In genomic region chr16:29809850-29810698, GRCh38 we compare ENCODE assay signal across 8 cellular contexts. TPM values are rescaled to one million over a fixed set of nuclear protein-coding genes. Genes with fewer than 3 reads are reported as not detected.
DNase-seq lines count a peak whose midpoint lies in the region; ATAC-seq, FAIRE-seq and TF ChIP-seq lines count a peak whose summit lies in the region.

No MANE protein-coding gene starts in this region.

- H3K9me2 ChIP-seq in SK-N-SH: no peaks in the 10 kb centered on the region

- POLR2A ChIA-PET in SK-N-SH (lab: Yijun Ruan, JAX): interaction anchor here (0.7 kb wide), 1 partner anchor 218 kb away, joined by 3 read pairs; no protein-coding TSS in a partner anchor

- H3K4me1 ChIP-seq in SK-N-SH (ENCODE audit: control insufficient read depth in 1 of 2, insufficient read depth in 2 of 2, low read depth in 1 of 2, low read length in 1 of 2) (peaks cover 44 to 67% of the 10 kb centered on the region in 2 experiments), esophagus muscularis mucosa (peaks cover 71 to 81% (median 80%) of the 10 kb centered on the region in 4 donors)

- TF ChIP-seq POLR2A in esophagus muscularis mucosa (IDR thresholded peaks at IDR 0.05; ENCODE audit: low read depth): no peak

- H3K79me2 ChIP-seq in SK-N-SH (ENCODE audit: insufficient read depth): peaks cover 65% of the 10 kb centered on the region

- TF ChIP-seq RAD21 in SK-N-SH (IDR thresholded peaks at IDR 0.05; ENCODE audit: low read length): no peak

- no peak overlapping the region for H2AFZ ChIP-seq in SK-N-SH (ENCODE audit: low read depth)

- intact Hi-C loops in esophagus muscularis mucosa (cut with DNase I): no loop called here

- H3K9me3 ChIP-seq in SK-N-SH (no peaks in the 10 kb centered on the region), WERI-Rb-1 (ENCODE audit: severe bottlenecking) (no peaks in the 10 kb centered on the region), esophagus muscularis mucosa (no peaks in the 10 kb centered on the region)

- H3F3A ChIP-seq in SK-N-SH (replicated peaks; ENCODE audit: insufficient read depth): peaks cover 42% of the 10 kb centered on the region

- H3K4me2 ChIP-seq in SK-N-SH: peak overlapping the region; percentile 97

- peak overlapping the region in 1 of 2 experiments; percentile 16; a peak in 2 of 4 replicates for H3K4me3 ChIP-seq in SK-N-SH (ENCODE audit: low read depth in 2 of 2, low read length in 1 of 2)
- H3K4me3 ChIP-seq in WERI-Rb-1 (ENCODE audit: low read depth, low read length): peak overlapping the region; percentile 78
- no peak overlapping the region for H3K4me3 ChIP-seq in esophagus muscularis mucosa
- peak overlapping the region in 1 of 7 experiments; percentile 60 for H3K4me3 ChIP-seq in skin epidermis

- peaks cover 13 to 18% of the 10 kb centered on the region in 2 experiments for H3K36me3 ChIP-seq in SK-N-SH (replicated peaks in 1 of 2; ENCODE audit: control insufficient read depth in 1 of 2, insufficient read depth in 2 of 2, low read length in 1 of 2)
- peaks cover 34% of the 10 kb centered on the region for H3K36me3 ChIP-seq in WERI-Rb-1
- H3K36me3 ChIP-seq in esophagus muscularis mucosa: peaks cover 0 to 26% (median 22%) of the 10 kb centered on the region in 4 donors

- no peaks in the 10 kb centered on the region for H3K27me3 ChIP-seq in SK-N-SH (ENCODE audit: insufficient read depth)
- no peaks in the 10 kb centered on the region for H3K27me3 ChIP-seq in WERI-Rb-1 (ENCODE audit: insufficient read depth, low read depth, severe bottlenecking)
- H3K27me3 ChIP-seq in esophagus muscularis mucosa: peaks cover 0 to 2% (median 0%) of the 10 kb centered on the region in 4 donors

- FAIRE-seq in urothelium cell line (lab: Jason Lieb, UNC): no peak

- TF ChIP-seq CTCF in SK-N-SH (IDR thresholded peaks at IDR 0.05) (no peak), WERI-Rb-1 (IDR thresholded peaks at IDR 0.05; ENCODE audit: low read depth, low read length) (no peak), esophagus muscularis mucosa (IDR thresholded peaks at IDR 0.05) (no peak)

- TF ChIP-seq EP300 in SK-N-SH (IDR thresholded peaks at IDR 0.05; ENCODE audit: borderline replicate concordance in 1 of 2, low read depth in 1 of 2, low read length in 1 of 2) (no peak), esophagus muscularis mucosa (IDR thresholded peaks at IDR 0.05) (no peak)

- ATAC-seq in SK-N-SH treated with all-trans-retinoic acid at 6 μM for 48 hours: no peak
- no peak for ATAC-seq in HG03025 (IDR thresholded peaks at IDR 0.05; ENCODE audit: low FRiP score, unreplicated experiment)

- peak overlapping the region; percentile 18; the same call in 1 of the 2 replicates for H3K9ac ChIP-seq in SK-N-SH

- DNase-seq in SK-N-SH (no peak), WERI-Rb-1 (peak; percentile 55), esophagus muscularis mucosa (ENCODE audit: extremely low spot score) (no peak), urothelium cell line (ENCODE audit: low spot score) (no peak), HT-29 (ENCODE audit: low spot score) (no peak)

- WGBS in SK-N-SH (ENCODE audit: low lambda C conversion rate): 49% methylated on average over 13 of the region's 23 CpGs
- WGBS in esophagus muscularis mucosa: 39% methylated on average over 12 of the region's 23 CpGs

- peaks cover 15% of the 10 kb centered on the region for H4K20me1 ChIP-seq in SK-N-SH (ENCODE audit: insufficient read depth)

- CTCF ChIA-PET in SK-N-SH (lab: Yijun Ruan, JAX): interaction anchor here (1.1 to 1.4 kb wide), 2 partner anchors 41 to 222 kb away, joined by 4 to 5 read pairs; no protein-coding TSS in a partner anchor

- H3K27ac ChIP-seq in SK-N-SH (ENCODE audit: low read depth in 2 of 2, low read length in 1 of 2) (peak overlapping the region; percentile 87 to 97), WERI-Rb-1 (peak overlapping the region; percentile 94), esophagus muscularis mucosa (replicated peaks in 1 of 4) (peak overlapping the region; percentile 95 to 96 (median 96)), skin epidermis (peak overlapping the region in 17 of 21 experiments; percentile 6 to 98 (median 88))

TF ChIP-seq in SK-N-SH, 30 proteins besides CTCF, POLR2A, EP300 and RAD21 (continues in another document):
- TF ChIP-seq YY1 (IDR thresholded peaks at IDR 0.05; ENCODE audit: low read depth) (no peak), NFIC (IDR thresholded peaks at IDR 0.05; ENCODE audit: borderline replicate concordance) (no peak), CHD2 (IDR thresholded peaks at IDR 0.05; ENCODE audit: low read length, partially characterized antibody) (no peak), GABPA (IDR thresholded peaks at IDR 0.05; ENCODE audit: low read depth) (no peak), FOXM1 (IDR thresholded peaks at IDR 0.05; ENCODE audit: low read depth) (no peak), POLR2AphosphoS5 (IDR thresholded peaks at IDR 0.05; ENCODE audit: low read depth, low read length) (no peak)

TF ChIP-seq in SK-N-SH treated with all-trans-retinoic acid at 6 μM for 48 hours, 23 proteins besides CTCF, POLR2A, EP300 and RAD21 (continues in another document):
- TF ChIP-seq TSHZ2 (CRISPR knock-in tag; IDR thresholded peaks at IDR 0.05): no peak
- TF ChIP-seq OSR1 (CRISPR knock-in tag; IDR thresholded peaks at IDR 0.05): no peak
- TF ChIP-seq ZNF565 (CRISPR knock-in tag; conservative IDR thresholded peaks at IDR 0.05; ENCODE audit: low read depth): no peak
- TF ChIP-seq ISL1 (CRISPR knock-in tag; IDR thresholded peaks at IDR 0.05): no peak
- TF ChIP-seq, protein P1, sequence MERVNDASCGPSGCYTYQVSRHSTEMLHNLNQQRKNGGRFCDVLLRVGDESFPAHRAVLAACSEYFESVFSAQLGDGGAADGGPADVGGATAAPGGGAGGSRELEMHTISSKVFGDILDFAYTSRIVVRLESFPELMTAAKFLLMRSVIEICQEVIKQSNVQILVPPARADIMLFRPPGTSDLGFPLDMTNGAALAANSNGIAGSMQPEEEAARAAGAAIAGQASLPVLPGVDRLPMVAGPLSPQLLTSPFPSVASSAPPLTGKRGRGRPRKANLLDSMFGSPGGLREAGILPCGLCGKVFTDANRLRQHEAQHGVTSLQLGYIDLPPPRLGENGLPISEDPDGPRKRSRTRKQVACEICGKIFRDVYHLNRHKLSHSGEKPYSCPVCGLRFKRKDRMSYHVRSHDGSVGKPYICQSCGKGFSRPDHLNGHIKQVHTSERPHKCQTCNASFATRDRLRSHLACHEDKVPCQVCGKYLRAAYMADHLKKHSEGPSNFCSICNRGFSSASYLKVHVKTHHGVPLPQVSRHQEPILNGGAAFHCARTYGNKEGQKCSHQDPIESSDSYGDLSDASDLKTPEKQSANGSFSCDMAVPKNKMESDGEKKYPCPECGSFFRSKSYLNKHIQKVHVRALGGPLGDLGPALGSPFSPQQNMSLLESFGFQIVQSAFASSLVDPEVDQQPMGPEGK (CRISPR knock-in tag; IDR thresholded peaks at IDR 0.05; ENCODE audit: borderline replicate concordance): no peak
- TF ChIP-seq ZC3H10 (CRISPR knock-in tag; IDR thresholded peaks at IDR 0.05): no peak

RNA-seq across cellular contexts. Expression of gene PRRT2, which starts 1.9 kb away (rescaled TPM):
- 28.1 and 29.3 TPM in 2 replicates for polyA plus RNA-seq in SK-N-SH (2012; rRNA removed)
- polyA plus RNA-seq in SK-N-SH (2012; cell fraction: cytosol; rRNA removed): 2.3 and 3.4 TPM in 2 replicates
- 256 and 346 TPM in 2 replicates for polyA plus RNA-seq in SK-N-SH (2012; cell fraction: nucleus; rRNA removed)
- total RNA-seq in esophagus muscularis mucosa: 10 to 100 TPM in 1 of 4 donors, 1 to 10 TPM in 3; 3.6 to 11.2 (median 6.7) TPM
- 0.23 TPM in 1 of 2 replicates, not detected in the other for total RNA-seq in HT-29 (2014; rRNA removed; shearing (Covaris generic))

RNA-seq across cellular contexts. Expression of gene MAZ, which starts 3.7 kb away (rescaled TPM):
- polyA plus RNA-seq in SK-N-SH (2012; rRNA removed): 117 and 163 TPM in 2 replicates
- 77.9 and 147 TPM in 2 replicates for polyA plus RNA-seq in SK-N-SH (2012; cell fraction: cytosol; rRNA removed)
- 131 and 155 TPM in 2 replicates for polyA plus RNA-seq in SK-N-SH (2012; cell fraction: nucleus; rRNA removed)
- total RNA-seq in esophagus muscularis mucosa: 100 to 1,000 TPM; 120 to 284 (median 158) TPM
- 795 and 814 TPM in 2 replicates for total RNA-seq in HT-29 (2014; rRNA removed; shearing (Covaris generic))

RNA-seq across cellular contexts. Expression of gene PAGR1, which starts 5.9 kb away (rescaled TPM):
- 48.5 and 57.7 TPM in 2 replicates for polyA plus RNA-seq in SK-N-SH (2012; rRNA removed)
- 21.6 and 26.9 TPM in 2 replicates for polyA plus RNA-seq in SK-N-SH (2012; cell fraction: cytosol; rRNA removed)
- 270 and 364 TPM in 2 replicates for polyA plus RNA-seq in SK-N-SH (2012; cell fraction: nucleus; rRNA removed)
- total RNA-seq in esophagus muscularis mucosa: 10 to 100 TPM; 20.9 to 26.9 (median 26.5) TPM
- 57.4 and 65.1 TPM in 2 replicates for total RNA-seq in HT-29 (2014; rRNA removed; shearing (Covaris generic))

RNA-seq across cellular contexts. Expression of gene MVP, which starts 10.2 kb away (rescaled TPM):
- polyA plus RNA-seq in SK-N-SH (2012; rRNA removed): 198 and 222 TPM in 2 replicates
- polyA plus RNA-seq in SK-N-SH (2012; cell fraction: cytosol; rRNA removed): 70.0 and 100 TPM in 2 replicates
- polyA plus RNA-seq in SK-N-SH (2012; cell fraction: nucleus; rRNA removed): 460 and 509 TPM in 2 replicates
- 100 to 1,000 TPM; 101 to 156 (median 123) TPM for total RNA-seq in esophagus muscularis mucosa
- 157 and 185 TPM in 2 replicates for total RNA-seq in HT-29 (2014; rRNA removed; shearing (Covaris generic))

RNA-seq across cellular contexts. Expression of gene KIF22, which starts 19.5 kb away (rescaled TPM):
- 63.8 and 64.1 TPM in 2 replicates for polyA plus RNA-seq in SK-N-SH (2012; rRNA removed)
- polyA plus RNA-seq in SK-N-SH (2012; cell fraction: cytosol; rRNA removed): 25.9 and 37.8 TPM in 2 replicates
- 200 and 291 TPM in 2 replicates for polyA plus RNA-seq in SK-N-SH (2012; cell fraction: nucleus; rRNA removed)
- total RNA-seq in esophagus muscularis mucosa: 10 to 100 TPM; 10.8 to 12.3 (median 11.8) TPM
- total RNA-seq in HT-29 (2014; rRNA removed; shearing (Covaris generic)): 127 and 134 TPM in 2 replicates
